15 cellular contexts compared by ENCODE assay signal in genomic region chr6:157325069-157325805, GRCh38. TPM values are rescaled to one million over a fixed set of nuclear protein-coding genes. Genes with fewer than 3 reads are reported as not detected.
DNase-seq lines count a peak whose midpoint lies in the region; ATAC-seq, FAIRE-seq and TF ChIP-seq lines count a peak whose summit lies in the region.
"Had no signal": no experiment of that assay in that cellular context is flagged by ENCODE, and none has a peak within 500 bp of the region (broad histone marks: within the 10 kb centered on the region; RNA-seq: fewer than 3 reads in every experiment).

No MANE protein-coding gene starts in this region.

- H3K4me3 ChIP-seq in heart right ventricle (no peak overlapping the region), right atrium auricular region (no peak overlapping the region), foreskin fibroblast (ENCODE audit: low read depth in 1 of 2, low read length in 2 of 2) (no peak overlapping the region), small intestine (ENCODE audit: low read depth in 1 of 2, low read length in 2 of 2) (no peak overlapping the region), MM.1S (ENCODE audit: low read length) (no peak overlapping the region)

- peaks cover 30% of the 10 kb centered on the region for H3K27me3 Mint-ChIP-seq in T-helper 17 cell

- peak overlapping the region; percentile 25 for H3K4me3 Mint-ChIP-seq in T-helper 17 cell
- H3K4me3 Mint-ChIP-seq: activated B cell treated with CpG ODN at 0.5 μM for 24 hours had no signal

- peaks cover 4% of the 10 kb centered on the region for H3K79me2 ChIP-seq in MM.1S (ENCODE audit: low read length)

- ATAC-seq in heart right ventricle = no peak
- ATAC-seq in T-helper 17 cell = no peak
- no peak for ATAC-seq in HG02571 (IDR thresholded peaks at IDR 0.05; ENCODE audit: unreplicated experiment)

- intact Hi-C loops in heart right ventricle (cut with DNase I) = loop anchor here in 3 of 10 donors (2.0 to 10.0 kb wide), 4 partner anchors 110 to 750 kb away; no protein-coding TSS in a partner anchor

- H3K27ac ChIP-seq in heart right ventricle (peak overlapping the region in 7 of 10 donors; percentile 20 to 98 (median 94)), right atrium auricular region (no peak overlapping the region), small intestine (ENCODE audit: low read depth in 1 of 2, low read length in 1 of 2) (no peak overlapping the region), MM.1S (ENCODE audit: low read length) (no peak overlapping the region)

- 39 to 50% methylated on average over 9 of the region's 9 CpGs for WGBS in heart right ventricle, 2 donors
- WGBS in small intestine, 3 donors = 22 to 58% (median 41%) methylated on average over 9 of the region's 9 CpGs

- no peaks in the 10 kb centered on the region for H4K20me1 ChIP-seq in MM.1S (ENCODE audit: insufficient read depth, low read length)

- no peaks in the 10 kb centered on the region for H3K27me3 ChIP-seq in heart right ventricle
- H3K27me3 ChIP-seq in right atrium auricular region = no peaks in the 10 kb centered on the region
- H3K27me3 ChIP-seq in small intestine (ENCODE audit: control insufficient read depth in 2 of 2, insufficient read depth in 2 of 2, low read length in 2 of 2) = no peaks in the 10 kb centered on the region
- H3K27me3 ChIP-seq in MM.1S (replicated peaks; ENCODE audit: insufficient read depth, low read length) = 0 out of 2 replicates have a peak, but pooled peaks cover 6% of the 10 kb centered on the region
- H3K27me3 ChIP-seq: stomach had no signal

- no peak overlapping the region for H3K9ac ChIP-seq in MM.1S (ENCODE audit: low read length)

- H3K27ac Mint-ChIP-seq in T-helper 17 cell = no peak overlapping the region
- H3K27ac Mint-ChIP-seq: activated B cell treated with CpG ODN at 0.5 μM for 24 hours, memory B cell had no signal

- H3K4me1 Mint-ChIP-seq in T-helper 17 cell = peaks cover 16% of the 10 kb centered on the region

- no peaks in the 10 kb centered on the region for H3K9me3 ChIP-seq in heart right ventricle
- H3K9me3 ChIP-seq in right atrium auricular region = no peaks in the 10 kb centered on the region
- no peaks in the 10 kb centered on the region for H3K9me3 ChIP-seq in T-helper 17 cell (ENCODE audit: control insufficient read depth, low read length, poor library complexity, severe bottlenecking)
- H3K9me3 ChIP-seq in small intestine (ENCODE audit: control insufficient read depth, low read depth) = no peaks in the 10 kb centered on the region
- no peaks in the 10 kb centered on the region for H3K9me3 ChIP-seq in MM.1S (replicated peaks; ENCODE audit: insufficient read depth, low read length)
- H3K9me3 ChIP-seq: stomach had no signal

- DNase-seq in heart right ventricle = no peak
- DNase-seq in right atrium auricular region (ENCODE audit: low spot score) = no peak
- DNase-seq in T-helper 17 cell = no peak
- peak; percentile 28 to 48 for DNase-seq in foreskin fibroblast
- peak; percentile 56 for DNase-seq in small intestine
- no peak for DNase-seq in MM.1S
- no peak for DNase-seq in NCI-H345 treated with DMSO at 0.1 percent for 48 hours (lab: John Stamatoyannopoulos, UW; ENCODE audit: unreplicated experiment)
- DNase-seq: activated B cell treated with CpG ODN at 0.5 μM for 24 hours; activated T-cell treated with anti-CD3 and anti-CD28 coated beads, Interleukin-2, amount 50 U/mL, for 48 hours; KG1; NCI-H1694 treated with DMSO at 0.1 percent for 48 hours; NCI-H82; stomach had no signal

- no peak overlapping the region for H2AFZ ChIP-seq in MM.1S (ENCODE audit: low read length)

- H3K4me1 ChIP-seq in heart right ventricle = peaks cover 11 to 53% (median 30%) of the 10 kb centered on the region in 9 donors
- H3K4me1 ChIP-seq in right atrium auricular region = peaks cover 0 to 26% of the 10 kb centered on the region in 2 donors
- H3K4me1 ChIP-seq in small intestine (ENCODE audit: control insufficient read depth in 2 of 2, insufficient read depth in 1 of 2, low read depth in 1 of 2, low read length in 1 of 2) = no peaks in the 10 kb centered on the region
- peaks cover 9% of the 10 kb centered on the region for H3K4me1 ChIP-seq in MM.1S (ENCODE audit: low read length)

- TF ChIP-seq CTCF in heart right ventricle (IDR thresholded peaks at IDR 0.05) = no peak
- TF ChIP-seq CTCF in right atrium auricular region (IDR thresholded peaks at IDR 0.05) = no peak
- no peak for TF ChIP-seq CTCF in foreskin fibroblast (IDR thresholded peaks at IDR 0.05; ENCODE audit: low read depth, low read length)
- no peak for TF ChIP-seq CTCF in MM.1S (IDR thresholded peaks at IDR 0.05; ENCODE audit: low read length)

- no peak for FAIRE-seq in small intestine (lab: Jason Lieb, UNC)

- H3K36me3 ChIP-seq in heart right ventricle (peaks cover 0 to 22% (median 0%) of the 10 kb centered on the region in 9 donors), right atrium auricular region (peaks cover 5% of the 10 kb centered on the region), small intestine (ENCODE audit: control insufficient read depth in 2 of 2, insufficient read depth in 2 of 2, low read length in 2 of 2) (no peaks in the 10 kb centered on the region), MM.1S (replicated peaks; ENCODE audit: insufficient read depth, low read length) (no peaks in the 10 kb centered on the region)

- no peaks in the 10 kb centered on the region for H3K36me3 Mint-ChIP-seq in T-helper 17 cell (ENCODE audit: low read depth)

- H3K4me2 ChIP-seq in MM.1S (ENCODE audit: low read depth, low read length) = no peak overlapping the region

- H3K9me2 ChIP-seq in MM.1S (replicated peaks; ENCODE audit: insufficient read depth, low read length) = no peaks in the 10 kb centered on the region

- H3F3A ChIP-seq in MM.1S (ENCODE audit: insufficient read depth, low read length) = peaks cover 6% of the 10 kb centered on the region; the same call in 1 of the 2 replicates

RNA-seq across cellular contexts. Expression of gene TMEM242, which starts 1.9 kb away (rescaled TPM):
- total RNA-seq in heart right ventricle (10 to 100 TPM; 12.5 to 18.7 (median 16.7) TPM), right atrium auricular region (1 to 10 TPM; 4.9 to 6.2 TPM), T-helper 17 cell (10 to 100 TPM; 12.4 to 12.9 TPM)
- polyA plus RNA-seq in heart right ventricle (10 to 100 TPM in 1 of 2 donors, 1 to 10 TPM in 1; 8.9 to 14.2 TPM), small intestine (1 to 10 TPM; 3.8 to 7.5 (median 3.8) TPM)

RNA-seq across cellular contexts. Expression of gene ZDHHC14, which starts 55.8 kb away (rescaled TPM):
- total RNA-seq in heart right ventricle = 10 to 100 TPM in 9 of 10 donors, 1 to 10 TPM in 1; 9.1 to 31.2 (median 16.3) TPM
- 1 to 10 TPM; 7.7 to 9.9 TPM for polyA plus RNA-seq in heart right ventricle
- 10 to 100 TPM; 13.0 to 19.1 TPM for total RNA-seq in right atrium auricular region
- total RNA-seq in T-helper 17 cell = 1 to 10 TPM; 3.6 to 5.2 TPM
- polyA plus RNA-seq in small intestine = 10 to 100 TPM in 1 of 3 donors, 1 to 10 TPM in 2; 3.4 to 11.9 (median 8.6) TPM

Comparison
In these comparisons a context has a peak if more than half of its experiments do, and no peak if none do; other contexts are left out.
1. H3K27ac ChIP-seq: peak in heart right ventricle (7 of 10); none in right atrium auricular region (0 of 2), small intestine (0 of 2) and MM.1S (single experiment).
2. DNase-seq: peak in foreskin fibroblast (2 of 2) and small intestine (single experiment); none in heart right ventricle (0 of 2), right atrium auricular region (single experiment), T-helper 17 cell (0 of 3), MM.1S (single experiment) and NCI-H345 treated with DMSO at 0.1 percent for 48 hours (single experiment).